ENCODE assay signal across 8 cellular contexts in genomic region chr12:2358986-2359658, GRCh38.
DNase-seq lines count a peak whose midpoint lies in the region; FAIRE-seq and TF ChIP-seq lines count a peak whose summit lies in the region.
"Had no signal": no experiment of that assay in that cellular context is flagged by ENCODE, and none has a peak within 500 bp of the region (broad histone marks: within the 10 kb centered on the region; RNA-seq: fewer than 3 reads in every experiment).

No MANE protein-coding gene starts in this region.

- H3F3A ChIP-seq in smooth muscle cell (ENCODE audit: low read depth): peaks cover 11% of the 10 kb centered on the region

- H3K4me2 ChIP-seq in smooth muscle cell: peak overlapping the region; percentile 47

- H4K20me1 ChIP-seq in smooth muscle cell (ENCODE audit: low read depth): no peaks in the 10 kb centered on the region

- H2AFZ ChIP-seq in smooth muscle cell (ENCODE audit: low read depth): peak overlapping the region; percentile 9

- no peaks in the 10 kb centered on the region for H3K9me3 ChIP-seq in smooth muscle cell (replicated peaks; ENCODE audit: low read depth)

- peak; percentile 43 for FAIRE-seq in H54 (lab: Jason Lieb, UNC)

- H3K9ac ChIP-seq in smooth muscle cell (ENCODE audit: low read depth): peak overlapping the region; percentile 29

- 63% methylated on average over 8 of the region's 8 CpGs for WGBS in smooth muscle cell (ENCODE audit: low lambda C conversion rate)

- H3K4me3 ChIP-seq in fibroblast of villous mesenchyme (ENCODE audit: low read depth, low read length) (no peak overlapping the region), smooth muscle cell (no peak overlapping the region)

- H3K36me3 ChIP-seq in smooth muscle cell (ENCODE audit: low read depth): no peaks in the 10 kb centered on the region

- no peaks in the 10 kb centered on the region for H3K27me3 ChIP-seq in smooth muscle cell (ENCODE audit: low read depth)

- H3K4me1 ChIP-seq in smooth muscle cell (ENCODE audit: low read depth): peaks cover 12% of the 10 kb centered on the region

- no peak for TF ChIP-seq POLR2A in H54 (IDR thresholded peaks at IDR 0.05; ENCODE audit: low read depth, low read length)

- DNase-seq in H54 (ENCODE audit: insufficient read length, low spot score): peak; percentile 49
- peak; percentile 65 for DNase-seq in SK-N-DZ (ENCODE audit: low spot score)
- DNase-seq in fibroblast of villous mesenchyme (ENCODE audit: low read depth): peak; percentile 39
- no peak for DNase-seq in smooth muscle cell (lab: John Stamatoyannopoulos, UW; ENCODE audit: unreplicated experiment)
- no peak for DNase-seq in NAMALWA (ENCODE audit: low spot score)
- DNase-seq in effector CD8-positive, alpha-beta T cell (lab: John Stamatoyannopoulos, UW): no peak
- no peak for DNase-seq in SW 1271 (lab: John Stamatoyannopoulos, UW)
- DNase-seq: NCI-H187 had no signal

- peak overlapping the region; percentile 87 for H3K27ac ChIP-seq in smooth muscle cell (ENCODE audit: low read depth)

- peak; percentile 17 for TF ChIP-seq CTCF in fibroblast of villous mesenchyme (IDR thresholded peaks at IDR 0.05; ENCODE audit: insufficient read depth, low read depth, low read length)
- TF ChIP-seq CTCF in smooth muscle cell (IDR thresholded peaks at IDR 0.05; ENCODE audit: borderline replicate concordance, insufficient read depth, poor library complexity, severe bottlenecking): no peak

- no peaks in the 10 kb centered on the region for H3K79me2 ChIP-seq in smooth muscle cell (ENCODE audit: low read depth)

Comparison
In these comparisons a context has a peak if more than half of its experiments do, and no peak if none do; other contexts are left out.
1. DNase-seq: peak in H54 (single experiment), SK-N-DZ (single experiment) and fibroblast of villous mesenchyme (single experiment); none in smooth muscle cell (single experiment), NAMALWA (single experiment), effector CD8-positive, alpha-beta T cell (single experiment) and SW 1271 (0 of 2).